20 cellular contexts compared by ENCODE assay signal in the genomic region with DNA sequence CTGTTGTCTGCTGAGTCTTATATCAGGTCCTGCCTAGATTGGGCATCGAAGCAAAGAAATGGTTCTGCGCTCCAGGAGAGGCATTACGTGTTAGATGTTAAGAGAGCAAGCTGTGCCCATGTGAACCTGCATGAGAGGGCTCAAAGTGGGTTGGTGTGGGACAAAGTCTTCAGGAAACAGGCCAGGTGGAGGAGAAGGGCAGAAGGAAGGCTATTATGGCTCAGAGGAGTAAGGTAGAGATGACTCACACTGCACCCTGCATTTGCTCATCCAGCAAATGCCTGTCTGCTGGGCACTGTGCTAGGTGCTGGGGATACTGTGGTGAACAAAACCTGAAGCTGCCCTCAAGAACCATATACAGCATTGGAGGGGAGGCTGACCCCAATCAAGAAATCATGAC. TPM values are rescaled to one million over a fixed set of nuclear protein-coding genes. Genes with fewer than 3 reads are reported as not detected.
DNase-seq lines count a peak whose midpoint lies in the region; ATAC-seq and TF ChIP-seq lines count a peak whose summit lies in the region.
"Had no signal": no experiment of that assay in that cellular context is flagged by ENCODE, and none has a peak within 500 bp of the region (broad histone marks: within the 10 kb centered on the region; RNA-seq: fewer than 3 reads in every experiment).

No MANE protein-coding gene starts in this region.

- peak overlapping the region; percentile 3; the same call in 1 of the 2 replicates for H3K9ac ChIP-seq in DND-41 (ENCODE audit: low read depth, low read length)
- no peak overlapping the region for H3K9ac ChIP-seq in mammary epithelial cell (ENCODE audit: insufficient read depth, low read length)

- H2AFZ ChIP-seq in DND-41 (ENCODE audit: low read depth, low read length) (no peak overlapping the region), mammary epithelial cell (ENCODE audit: low read depth, low read length) (no peak overlapping the region)

- dilution Hi-C loops in mammary epithelial cell (cut with HindIII; ENCODE audit: low sequenced_read_pairs), result loop anchor here (5.0 kb wide), 1 partner anchor 68 kb away; no protein-coding TSS in a partner anchor

- 89% methylated on average over 3 of the region's 3 CpGs for WGBS in mammary epithelial cell (ENCODE audit: low coverage, missing lambda C conversion rate)

- no peak for TF ChIP-seq CTCF in CD4-positive, alpha-beta T cell (IDR thresholded peaks at IDR 0.05)
- no peak for TF ChIP-seq CTCF in DND-41 (IDR thresholded peaks at IDR 0.05; ENCODE audit: borderline replicate concordance, extremely low read depth, low read length, poor library complexity, severe bottlenecking)
- no peak for TF ChIP-seq CTCF in mammary epithelial cell (conservative IDR thresholded peaks at IDR 0.05 in 1 of 2, IDR thresholded peaks at IDR 0.05 in 1 of 2; ENCODE audit: extremely low read depth in 1 of 2, insufficient read depth in 1 of 2, low read depth in 1 of 2, low read length in 2 of 2)
- no peak for TF ChIP-seq CTCF in mucosa of descending colon (IDR thresholded peaks at IDR 0.05)

- peaks cover 22% of the 10 kb centered on the region for H3K36me3 Mint-ChIP-seq in CD4-positive, alpha-beta T cell (ENCODE audit: low read depth)

- no TSS peak for BruUV-seq in mammary epithelial cell (replicated peaks; lab: Mats Ljungman, UMichigan)

- ATAC-seq in CD4-positive, alpha-beta T cell (ENCODE audit: poor library complexity), result no peak
- ATAC-seq in DND-41 (ENCODE audit: insufficient read depth, low read depth) (no peak), mucosa of descending colon (peak; percentile 71), HG03457 (IDR thresholded peaks at IDR 0.05; ENCODE audit: unreplicated experiment) (no peak)
- ATAC-seq: left cardiac atrium, SK-N-SH treated with all-trans-retinoic acid at 6 μM for 48 hours had no signal

- H3K9me3 ChIP-seq in CD4-positive, alpha-beta T cell (ENCODE audit: control insufficient read depth, low read length), result no peaks in the 10 kb centered on the region
- no peaks in the 10 kb centered on the region for H3K9me3 ChIP-seq in DND-41 (ENCODE audit: insufficient read depth, low read length, severe bottlenecking)
- no peaks in the 10 kb centered on the region for H3K9me3 ChIP-seq in mammary epithelial cell (replicated peaks; ENCODE audit: insufficient read depth, low read length)
- H3K9me3 ChIP-seq in mucosa of descending colon, result no peaks in the 10 kb centered on the region
- H3K9me3 ChIP-seq: esophagus squamous epithelium, thyroid gland had no signal

- H3K9me3 Mint-ChIP-seq in CD4-positive, alpha-beta T cell, result no peaks in the 10 kb centered on the region
- H3K9me3 Mint-ChIP-seq: nephron progenitor cell had no signal

- 0 out of 2 replicates have a peak, but pooled peaks cover 4% of the 10 kb centered on the region for H4K20me1 ChIP-seq in DND-41 (ENCODE audit: insufficient read depth, low read length)
- peaks cover 3% of the 10 kb centered on the region for H4K20me1 ChIP-seq in mammary epithelial cell (ENCODE audit: insufficient read depth, low read length)

- CTCF ChIA-PET in CD4-positive, alpha-beta T cell (lab: Charles Lee), result no interaction called here
- CTCF ChIA-PET in mammary epithelial cell (lab: Charles Lee; ENCODE audit: low non-redundant PET), result no interaction called here

- H3K4me1 ChIP-seq in DND-41 (ENCODE audit: insufficient read depth, low read length) (peaks cover 31% of the 10 kb centered on the region), mammary epithelial cell (ENCODE audit: insufficient read depth, low read length) (peaks cover 24% of the 10 kb centered on the region), mucosa of descending colon (ENCODE audit: low read depth) (peaks cover 2% of the 10 kb centered on the region)

- H3K4me3 Mint-ChIP-seq in CD4-positive, alpha-beta T cell, result no peak overlapping the region
- H3K4me3 Mint-ChIP-seq: nephron progenitor cell had no signal

- H3K36me3 ChIP-seq in DND-41 (ENCODE audit: insufficient read depth, low read length) (peaks cover 30% of the 10 kb centered on the region), mammary epithelial cell (ENCODE audit: insufficient read depth, low read length) (peaks cover 5% of the 10 kb centered on the region), mucosa of descending colon (ENCODE audit: low read depth) (no peaks in the 10 kb centered on the region)
- H3K36me3 ChIP-seq: thyroid gland had no signal

- H3K4me1 Mint-ChIP-seq in CD4-positive, alpha-beta T cell (ENCODE audit: low read depth), result peaks cover 57% of the 10 kb centered on the region

- intact Hi-C loops in CD4-positive, alpha-beta T cell (cut with DNase I, micrococcal nuclease), result loop anchor here in 1 of 2 experiments (5.0 kb wide), 1 partner anchor 112 kb away; no protein-coding TSS in a partner anchor
- intact Hi-C loops in mammary epithelial cell (cut with micrococcal nuclease) (no loop called here), mucosa of descending colon (cut with DNase I, micrococcal nuclease) (no loop called here), cardiac septum (cut with DNase I) (no loop called here)

- no peak overlapping the region for H3K4me3 ChIP-seq in DND-41 (ENCODE audit: low read depth in 1 of 2, low read length in 2 of 2)
- H3K4me3 ChIP-seq in mammary epithelial cell (replicated peaks in 1 of 3; ENCODE audit: insufficient read depth in 1 of 3, low read depth in 2 of 3, low read length in 3 of 3), result no peak overlapping the region
- H3K4me3 ChIP-seq in mucosa of descending colon, result no peak overlapping the region
- H3K4me3 ChIP-seq: esophagus squamous epithelium, thyroid gland had no signal

- H3K4me2 ChIP-seq in DND-41 (ENCODE audit: insufficient read depth, low read length), result no peak overlapping the region
- H3K4me2 ChIP-seq in mammary epithelial cell (ENCODE audit: insufficient read depth, low read depth, low read length), result no peak overlapping the region

- in situ Hi-C loops in mammary epithelial cell (cut with MboI; ENCODE audit: low sequenced_read_pairs in 2 of 2), result no loop called here

- H3K27me3 ChIP-seq in CD4-positive, alpha-beta T cell (ENCODE audit: control insufficient read depth, insufficient read depth, low read length), result no peaks in the 10 kb centered on the region
- H3K27me3 ChIP-seq in DND-41 (ENCODE audit: insufficient read depth, low read length, poor library complexity), result no peaks in the 10 kb centered on the region
- H3K27me3 ChIP-seq in mammary epithelial cell (ENCODE audit: insufficient read depth, low read length), result no peaks in the 10 kb centered on the region
- H3K27me3 ChIP-seq: esophagus squamous epithelium, thyroid gland had no signal

- peak overlapping the region; percentile 8 for H3K27ac Mint-ChIP-seq in CD4-positive, alpha-beta T cell
- H3K27ac Mint-ChIP-seq: nephron progenitor cell had no signal

- H3K79me2 ChIP-seq in DND-41 (ENCODE audit: insufficient read depth, low read length), result peaks cover 51% of the 10 kb centered on the region
- peaks cover 65% of the 10 kb centered on the region for H3K79me2 ChIP-seq in mammary epithelial cell (ENCODE audit: insufficient read depth, low read length)

- no peak overlapping the region for H3K27ac ChIP-seq in CD4-positive, alpha-beta T cell (ENCODE audit: low read depth, low read length)
- H3K27ac ChIP-seq in DND-41 (ENCODE audit: low read length) (peak overlapping the region; percentile 45), mammary epithelial cell (ENCODE audit: insufficient read depth, low read depth, low read length) (no peak overlapping the region)
- H3K27ac ChIP-seq: esophagus squamous epithelium, thyroid gland had no signal

- DNase-seq in CD4-positive, alpha-beta T cell, result no peak
- DNase-seq in DND-41 (no peak), mammary epithelial cell (peak; percentile 44), mucosa of descending colon (no peak), cardiac septum (ENCODE audit: low spot score) (no peak), GM19238 (ENCODE audit: insufficient read length, low spot score) (no peak)
- DNase-seq: activated CD4-positive, CD25-positive, alpha-beta regulatory T cell treated with anti-CD3 and anti-CD28 coated beads, Interleukin-2, amount 50 U/mL, for 72 hours; amygdala; esophagus squamous epithelium; left cardiac atrium; NCI-H1048; NCI-H2081; NCI-H446 treated with DMSO at 0.1 percent for 48 hours; nephron progenitor cell; NK-92 treated with Interleukin-12 subunit alpha and Interleukin-12 subunit beta, amount 100 ng/mL, for 24 hours; stimulated activated CD4-positive, alpha-beta T cell treated with anti-CD3 and anti-CD28 coated beads, Interleukin-2, amount 100 ng/mL, for 24 hours; stimulated activated naive CD4-positive, alpha-beta T cell; thyroid gland had no signal

- POLR2A ChIA-PET in CD4-positive, alpha-beta T cell (lab: Charles Lee), result interaction anchor here (1.4 kb wide), 1 partner anchor 9 kb away, joined by 4 read pairs; no protein-coding TSS in a partner anchor

- H3K27me3 Mint-ChIP-seq in CD4-positive, alpha-beta T cell, result no peaks in the 10 kb centered on the region

RNA-seq across cellular contexts. Expression of gene USP35, which starts 5.8 kb away (rescaled TPM):
- 10 to 100 TPM; 29.2 to 33.1 TPM for total RNA-seq in CD4-positive, alpha-beta T cell
- total RNA-seq in mammary epithelial cell, result 10 to 100 TPM; 10.7 to 13.3 TPM
- 5.1 TPM for polyA plus RNA-seq in mammary epithelial cell
- 26.7 TPM for polyA minus RNA-seq in mammary epithelial cell
- total RNA-seq in mucosa of descending colon, result 10 to 100 TPM in 1 of 3 donors, 1 to 10 TPM in 2; 3.9 to 11.1 (median 4.9) TPM
- total RNA-seq in cardiac septum, result 8.9 TPM

RNA-seq across cellular contexts. Expression of gene KCTD21, which starts 6.1 kb away (rescaled TPM):
- 1 to 10 TPM; 3.5 to 6.5 TPM for total RNA-seq in CD4-positive, alpha-beta T cell
- total RNA-seq in mammary epithelial cell (1 to 10 TPM; 8.7 to 9.7 TPM), mucosa of descending colon (10 to 100 TPM in 1 of 3 donors, 1 to 10 TPM in 2; 7.5 to 11.1 (median 8.1) TPM), cardiac septum (8.5 TPM)
- polyA plus RNA-seq in mammary epithelial cell, result 9.2 TPM
- polyA minus RNA-seq in mammary epithelial cell, result 43.7 TPM

RNA-seq across cellular contexts. Expression of gene ALG8, which starts 55.1 kb away (rescaled TPM):
- total RNA-seq in CD4-positive, alpha-beta T cell, result 10 to 100 TPM; 14.4 to 14.9 TPM
- total RNA-seq in mammary epithelial cell, result 10 to 100 TPM; 30.3 to 32.7 TPM
- polyA plus RNA-seq in mammary epithelial cell, result 38.8 TPM
- polyA minus RNA-seq in mammary epithelial cell, result 48.1 TPM
- 10 to 100 TPM; 24.3 to 32.7 (median 28.3) TPM for total RNA-seq in mucosa of descending colon
- 15.4 TPM for total RNA-seq in cardiac septum
